18 cellular contexts compared by ENCODE assay signal in the genomic region with DNA sequence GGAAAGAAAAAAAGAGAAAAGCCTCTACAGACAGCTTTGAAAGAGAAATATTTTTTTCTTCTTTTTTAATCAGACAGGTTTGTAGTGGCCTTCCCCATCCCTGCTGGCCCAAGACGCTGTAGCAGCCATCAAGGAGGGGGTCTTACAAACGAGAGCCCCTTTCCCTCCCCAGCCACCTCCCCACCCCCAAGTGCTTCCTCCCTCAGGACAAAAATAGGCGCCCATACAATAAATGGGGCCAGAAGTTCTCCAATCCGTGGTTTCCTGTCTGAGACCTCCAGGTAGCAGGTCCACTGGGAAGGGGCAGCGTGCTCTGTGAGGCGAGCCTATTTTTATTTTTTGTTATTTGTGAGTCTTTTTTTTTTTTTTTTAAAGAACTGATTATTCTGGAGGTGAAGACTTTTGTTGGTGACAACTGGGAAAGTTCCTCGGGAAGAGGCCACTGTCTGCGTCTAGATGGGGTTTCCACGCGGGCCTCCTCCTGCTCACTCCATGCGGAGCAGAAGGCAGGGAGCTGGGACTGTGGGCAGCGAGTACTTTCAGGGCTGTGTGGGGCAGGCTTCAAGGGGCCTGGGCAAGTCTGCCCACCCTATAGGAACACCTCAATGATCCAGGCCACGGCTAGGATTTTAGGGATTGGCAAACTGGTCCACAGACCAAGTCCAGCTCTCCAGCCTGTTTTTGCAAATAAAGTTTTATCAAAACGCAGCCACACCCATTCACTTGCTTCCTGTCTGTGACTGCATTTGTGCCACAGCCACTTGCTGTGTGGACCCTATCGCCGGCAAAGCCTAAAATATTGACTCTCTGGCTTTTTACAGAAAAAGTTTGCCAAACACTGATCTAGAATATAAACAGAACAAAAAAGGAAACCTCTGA.
A peak's percentile ranks its signal among the peaks of the same experiment; 100 is the strongest.
DNase-seq lines count a peak whose midpoint lies in the region; ATAC-seq and TF ChIP-seq lines count a peak whose summit lies in the region.
"Had no signal": no experiment of that assay in that cellular context is flagged by ENCODE, and none has a peak within 500 bp of the region (broad histone marks: within the 10 kb centered on the region; RNA-seq: fewer than 3 reads in every experiment).

No MANE protein-coding gene starts in this region.

- peak overlapping the region; percentile 93 for H3K27ac ChIP-seq in left ventricle myocardium inferior (replicated peaks)
- 0 out of 2 replicates have a peak overlapping the region, but pooled peaks have one; percentile 13 for H3K27ac ChIP-seq in SK-N-MC
- H3K27ac ChIP-seq in thoracic aorta: peak overlapping the region; percentile 86

- no peak for DNase-seq in left ventricle myocardium inferior
- no peak for DNase-seq in Right ventricle myocardium superior
- no peak for DNase-seq in SK-N-MC (ENCODE audit: low read depth, low spot score)
- DNase-seq in endothelial cell (ENCODE audit: low spot score): no peak
- DNase-seq in thoracic aorta (ENCODE audit: low spot score): no peak
- no peak for DNase-seq in RKO (ENCODE audit: low spot score)
- DNase-seq in erythroblast (lab: John Stamatoyannopoulos, UW): no peak
- DNase-seq in HEK293T (ENCODE audit: extremely low spot score): no peak
- DNase-seq: Caco-2, DMS153, EL, Karpas-422, NCI-H1105 treated with DMSO at 0.1 percent for 48 hours, NCI-H1694 treated with DMSO at 0.1 percent for 48 hours, NCI-H2107, NCI-H2227 treated with DMSO at 0.1 percent for 48 hours, NCI-H524, SHP77 had no signal

- H3K4me3 ChIP-seq in left ventricle myocardium inferior (no peak overlapping the region), SK-N-MC (no peak overlapping the region), thoracic aorta (no peak overlapping the region)

- TF ChIP-seq CTCF in left ventricle myocardium inferior (IDR thresholded peaks at IDR 0.05; ENCODE audit: borderline replicate concordance) (no peak), endothelial cell (IDR thresholded peaks at IDR 0.05; ENCODE audit: unreplicated experiment) (no peak), thoracic aorta (IDR thresholded peaks at IDR 0.05) (no peak)

- no peak for TF ChIP-seq POLR2A in erythroblast (IDR thresholded peaks at IDR 0.05; ENCODE audit: low read length)

- H3K36me3 ChIP-seq in left ventricle myocardium inferior (peaks cover 4% of the 10 kb centered on the region), SK-N-MC (ENCODE audit: insufficient read depth, low read length) (no peaks in the 10 kb centered on the region), thoracic aorta (peaks cover 4% of the 10 kb centered on the region)

- H3K36me3 Mint-ChIP-seq in endothelial cell (ENCODE audit: low read depth, unreplicated experiment): no peaks in the 10 kb centered on the region

- H3K4me1 ChIP-seq in left ventricle myocardium inferior (peaks cover 90% of the 10 kb centered on the region), thoracic aorta (ENCODE audit: control insufficient read depth in 1 of 2, low read depth in 2 of 2) (peaks cover 37 to 64% of the 10 kb centered on the region in 2 donors)
- H3K4me1 ChIP-seq: Caco-2 had no signal

- peaks cover 48% of the 10 kb centered on the region for H3K4me1 Mint-ChIP-seq in endothelial cell (ENCODE audit: unreplicated experiment)

- H3K9me3 ChIP-seq in left ventricle myocardium inferior (replicated peaks): no peaks in the 10 kb centered on the region
- no peaks in the 10 kb centered on the region for H3K9me3 ChIP-seq in SK-N-MC (ENCODE audit: low read depth, low read length)
- no peaks in the 10 kb centered on the region for H3K9me3 ChIP-seq in thoracic aorta
- H3K9me3 ChIP-seq: Caco-2 had no signal

- no peaks in the 10 kb centered on the region for H3K27me3 ChIP-seq in left ventricle myocardium inferior (ENCODE audit: low read depth)
- H3K27me3 ChIP-seq in thoracic aorta (replicated peaks; ENCODE audit: insufficient read depth): no peaks in the 10 kb centered on the region

- H3K4me3 Mint-ChIP-seq in endothelial cell (ENCODE audit: unreplicated experiment): no peak overlapping the region

- peak overlapping the region; percentile 50 for H3K27ac Mint-ChIP-seq in endothelial cell (ENCODE audit: unreplicated experiment)

- CTCF ChIA-PET in HEK293T (lab: Yijun Ruan, JAX): interaction anchor here (0.7 kb wide), 1 partner anchor 10 kb away, joined by 3 read pairs; no protein-coding TSS in a partner anchor

- intact Hi-C loops in left ventricle myocardium inferior (cut with micrococcal nuclease): loop anchor here (5.0 to 10.0 kb wide), 3 partner anchors 104 to 736 kb away; no protein-coding TSS in a partner anchor
- intact Hi-C loops in Right ventricle myocardium superior (cut with DNase I): loop anchor here (5.0 to 10.0 kb wide), 4 partner anchors 106 to 566 kb away; no protein-coding TSS in a partner anchor

- H3K27me3 Mint-ChIP-seq in endothelial cell (ENCODE audit: unreplicated experiment): peaks cover 2% of the 10 kb centered on the region

- POLR2A ChIA-PET in HEK293T (lab: Yijun Ruan, JAX): no interaction called here

- ATAC-seq in Right ventricle myocardium superior (ENCODE audit: poor library complexity): no peak
- no peak for ATAC-seq in thoracic aorta (ENCODE audit: insufficient number of reproducible peaks, low FRiP score, low read depth)

- H3K9ac ChIP-seq in SK-N-MC (ENCODE audit: insufficient read length): no peak overlapping the region

- H3K9me3 Mint-ChIP-seq in endothelial cell (ENCODE audit: unreplicated experiment): no peaks in the 10 kb centered on the region

TF ChIP-seq in HEK293T, 16 proteins besides CTCF, POLR2A, EP300 and RAD21:
- TF ChIP-seq ZNF384 (IDR thresholded peaks at IDR 0.05) (no peak), ELF4 (IDR thresholded peaks at IDR 0.05) (no peak), SP1 (IDR thresholded peaks at IDR 0.05) (no peak), ARNT (IDR thresholded peaks at IDR 0.05) (no peak), LEF1 (IDR thresholded peaks at IDR 0.05; ENCODE audit: borderline replicate concordance) (no peak), FOXM1 (IDR thresholded peaks at IDR 0.05; ENCODE audit: borderline replicate concordance) (no peak), SUZ12 (IDR thresholded peaks at IDR 0.05) (no peak), L3MBTL2 (conservative IDR thresholded peaks at IDR 0.05) (no peak), TARDBP (IDR thresholded peaks at IDR 0.05) (no peak), FOXK2 (IDR thresholded peaks at IDR 0.05) (no peak), FOXA1 (IDR thresholded peaks at IDR 0.05) (no peak), BHLHE40 (IDR thresholded peaks at IDR 0.05; ENCODE audit: borderline replicate concordance) (no peak), CTBP1 (IDR thresholded peaks at IDR 0.05; ENCODE audit: borderline replicate concordance) (no peak), HDGF (IDR thresholded peaks at IDR 0.05; ENCODE audit: borderline replicate concordance) (no peak), NFRKB (IDR thresholded peaks at IDR 0.05) (no peak), PKNOX1 (IDR thresholded peaks at IDR 0.05) (no peak)

Comparison
In these comparisons a context has a peak if more than half of its experiments do, and no peak if none do; other contexts are left out.
1. H3K27ac ChIP-seq: peak in every context shown above with its lines; median percentile 93 in left ventricle myocardium inferior; 86 in thoracic aorta; 13 in SK-N-MC.